ENCODE assay signal across 18 cellular contexts in genomic region chr4:60729194-60729593, GRCh38.
A peak's percentile ranks its signal among the peaks of the same experiment; 100 is the strongest.
DNase-seq lines count a peak whose midpoint lies in the region; ATAC-seq lines count a peak whose summit lies in the region.
"Had no signal": no experiment of that assay in that cellular context is flagged by ENCODE, and none has a peak within 500 bp of the region (broad histone marks: within the 10 kb centered on the region; RNA-seq: fewer than 3 reads in every experiment).

No MANE protein-coding gene starts in this region.

- H3K36me3 Mint-ChIP-seq in activated CD4-positive, alpha-beta T cell treated with anti-CD3 and anti-CD28 coated beads, Interleukin-2, amount 10 ng/mL, durations not matched to agents 24 days and 14 days (ENCODE audit: low read depth) = no peaks in the 10 kb centered on the region
- H3K36me3 Mint-ChIP-seq: CD4-positive, alpha-beta memory T cell had no signal

- H3K27ac Mint-ChIP-seq in activated CD4-positive, alpha-beta T cell treated with anti-CD3 and anti-CD28 coated beads, Interleukin-2, amount 10 ng/mL, durations not matched to agents 24 days and 14 days = no peak overlapping the region
- H3K27ac Mint-ChIP-seq: CD4-positive, alpha-beta memory T cell had no signal

- intact Hi-C loops in activated CD4-positive, alpha-beta T cell treated with anti-CD3 and anti-CD28 coated beads, Interleukin-2, amount 10 ng/mL, durations not matched to agents 24 days and 14 days (cut with micrococcal nuclease) = no loop called here

- ATAC-seq in GM18498 (IDR thresholded peaks at IDR 0.05; ENCODE audit: unreplicated experiment) = no peak

- peak; percentile 13 for DNase-seq in HPDE6-E6E7 (ENCODE audit: extremely low spot score)
- DNase-seq in amniotic epithelial cell (ENCODE audit: low read depth) = peak; percentile 26
- DNase-seq in iris pigment epithelial cell (ENCODE audit: low read depth) = peak; percentile 39
- no peak for DNase-seq in activated CD4-positive, alpha-beta T cell treated with anti-CD3 and anti-CD28 coated beads, Interleukin-2, amount 10 ng/mL, durations not matched to agents 24 days and 14 days
- no peak for DNase-seq in activated gamma-delta T cell treated with Interleukin-2 at 50 U/mL for 16 hours
- DNase-seq: Calu3; CD4-positive, alpha-beta memory T cell; MV-4-11; NCI-H1417 treated with DMSO at 0.1 percent for 48 hours; NCI-H187 treated with DMSO at 0.1 percent for 48 hours; NCI-H446; NCI-H69; SHP77; SK-N-SH had no signal

- no peaks in the 10 kb centered on the region for H3K27me3 ChIP-seq in ACC112 (ENCODE audit: insufficient read depth, low read length)
- H3K27me3 ChIP-seq: BLaER1 had no signal

- H3K9me3 Mint-ChIP-seq in activated CD4-positive, alpha-beta T cell treated with anti-CD3 and anti-CD28 coated beads, Interleukin-2, amount 10 ng/mL, durations not matched to agents 24 days and 14 days = peaks cover 7% of the 10 kb centered on the region

- H3K27me3 Mint-ChIP-seq in activated CD4-positive, alpha-beta T cell treated with anti-CD3 and anti-CD28 coated beads, Interleukin-2, amount 10 ng/mL, durations not matched to agents 24 days and 14 days = no peaks in the 10 kb centered on the region
- H3K27me3 Mint-ChIP-seq: CD4-positive, alpha-beta memory T cell had no signal

- H3K4me3 Mint-ChIP-seq in activated CD4-positive, alpha-beta T cell treated with anti-CD3 and anti-CD28 coated beads, Interleukin-2, amount 10 ng/mL, durations not matched to agents 24 days and 14 days = no peak overlapping the region
- H3K4me3 Mint-ChIP-seq: CD4-positive, alpha-beta memory T cell had no signal

- no peaks in the 10 kb centered on the region for H3K36me3 ChIP-seq in ACC112 (ENCODE audit: insufficient read depth, low read length)
- H3K36me3 ChIP-seq: BLaER1 had no signal

- no peaks in the 10 kb centered on the region for H3K4me1 Mint-ChIP-seq in activated CD4-positive, alpha-beta T cell treated with anti-CD3 and anti-CD28 coated beads, Interleukin-2, amount 10 ng/mL, durations not matched to agents 24 days and 14 days
- H3K4me1 Mint-ChIP-seq: CD4-positive, alpha-beta memory T cell had no signal

- H3K4me1 ChIP-seq in ACC112 (ENCODE audit: control insufficient read depth, insufficient read depth, low read length, unreplicated experiment) = peaks cover 24% of the 10 kb centered on the region
- H3K4me1 ChIP-seq: BLaER1 had no signal

- H3K79me2 ChIP-seq in ACC112 (ENCODE audit: control insufficient read depth, insufficient read depth, low read length, unreplicated experiment) = no peaks in the 10 kb centered on the region

- H3K27ac ChIP-seq in ACC112 (ENCODE audit: low read depth, low read length) = peak overlapping the region; percentile 36
- H3K27ac ChIP-seq: BLaER1, KMS-11 had no signal

- no peak overlapping the region for H3K4me3 ChIP-seq in ACC112 (ENCODE audit: low read depth, low read length)
- H3K4me3 ChIP-seq: BLaER1 had no signal

- no peak overlapping the region for H2AFZ ChIP-seq in ACC112 (ENCODE audit: low read length, unreplicated experiment)

Comparison
In these comparisons a context has a peak if more than half of its experiments do, and no peak if none do; other contexts are left out.
1. DNase-seq: peak in HPDE6-E6E7 (single experiment), amniotic epithelial cell (single experiment) and iris pigment epithelial cell (single experiment); none in activated CD4-positive, alpha-beta T cell treated with anti-CD3 and anti-CD28 coated beads, Interleukin-2, amount 10 ng/mL, durations not matched to agents 24 days and 14 days (single experiment) and activated gamma-delta T cell treated with Interleukin-2 at 50 U/mL for 16 hours (single experiment).